In the genomic region with DNA sequence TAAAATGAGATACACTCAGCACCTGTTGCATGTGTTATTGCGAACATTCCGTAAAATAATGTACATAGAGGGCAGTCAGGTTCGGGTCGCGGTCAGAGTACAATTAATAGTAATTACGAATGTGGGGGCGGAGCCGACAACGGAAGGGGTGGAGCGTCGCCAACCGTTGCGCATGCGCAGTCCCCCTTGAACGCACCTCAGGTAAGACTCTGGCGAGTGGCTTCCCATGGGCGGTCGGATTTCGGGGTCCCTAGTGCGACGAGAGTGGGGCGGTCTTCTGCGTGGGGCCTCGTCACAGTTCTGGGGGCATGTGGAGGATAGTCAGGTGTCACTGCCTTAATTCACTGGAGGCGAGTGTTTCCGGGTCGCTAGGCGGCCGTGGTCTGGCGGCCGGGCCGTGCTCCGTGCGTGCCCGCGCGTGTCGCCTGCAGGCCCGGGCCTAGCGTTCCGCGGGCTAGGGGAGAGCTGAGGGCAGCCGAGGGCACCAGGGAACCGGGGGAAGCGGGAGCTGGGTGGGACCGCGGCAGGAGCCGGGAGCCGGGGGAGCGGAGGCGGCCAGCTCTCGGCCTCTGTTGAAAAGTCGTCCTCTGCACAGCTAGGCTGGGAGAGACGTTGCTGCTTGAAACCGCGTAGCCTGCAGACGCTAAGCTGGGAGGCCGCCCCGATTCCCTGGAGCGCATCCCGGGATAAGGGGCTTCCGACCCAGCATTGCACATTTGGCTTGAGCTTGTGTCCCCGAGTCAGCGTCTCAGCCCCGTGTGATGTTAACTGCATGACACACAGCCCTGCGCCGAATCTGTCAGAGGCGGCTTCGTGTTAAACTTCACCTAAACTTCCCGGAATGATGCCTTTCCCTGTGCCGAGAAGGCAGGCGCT, we compare ENCODE assay signal across 8 cellular contexts. TPM values are rescaled to one million over a fixed set of nuclear protein-coding genes. Genes with fewer than 3 reads are reported as not detected.
A peak's percentile ranks its signal among the peaks of the same experiment; 100 is the strongest.
DNase-seq lines count a peak whose midpoint lies in the region; ATAC-seq, FAIRE-seq and TF ChIP-seq lines count a peak whose summit lies in the region.

A gene (plus strand): TSS at position 177 of the 876 bp plus-strand sequence. CDS start 3,209 bp downstream, outside the sequence.

- TF ChIP-seq CTCF in BE2C (IDR thresholded peaks at IDR 0.05; ENCODE audit: low read depth, low read length) (no peak), colonic mucosa (IDR thresholded peaks at IDR 0.05) (no peak)

- peak within 1 kb of the TSS; percentile 68 to 76 for H3K9ac ChIP-seq in colonic mucosa (ENCODE audit: low read depth in 2 of 2, low read length in 2 of 2)

- H3K9me3 ChIP-seq in BE2C (no peaks in the 10 kb centered on the region), colonic mucosa (no peaks in the 10 kb centered on the region)

- H3K27ac ChIP-seq in colonic mucosa = peak within 1 kb of the TSS; percentile 86

- H3K27me3 ChIP-seq in BE2C (no peaks in the 10 kb centered on the region), colonic mucosa (no peaks in the 10 kb centered on the region)

- DNase-seq in BE2C (peak; percentile 85), GM19239 (ENCODE audit: insufficient read length, low spot score) (peak; percentile 72), NCI-H524 treated with DMSO at 0.1 percent for 48 hours (lab: John Stamatoyannopoulos, UW) (peak; percentile 32), colonic mucosa (peak; percentile 91), left colon (peak; percentile 81 to 90)
- DNase-seq in activated CD4-positive, alpha-beta T cell treated with anti-CD3 and anti-CD28 coated beads for 4 hours = peak; percentile 91
- peak; percentile 90 for DNase-seq in stimulated activated CD4-positive, alpha-beta T cell treated with anti-CD3 and anti-CD28 coated beads, Interleukin-4, amount 100 ng/mL, for 24 hours

- H3K4me3 ChIP-seq in BE2C (ENCODE audit: low read depth, low read length) (peak within 1 kb of the TSS; percentile 84), colonic mucosa (peak within 1 kb of the TSS; percentile 97)

- H3K36me3 ChIP-seq in BE2C = peaks cover 23% of the 10 kb centered on the region
- H3K36me3 ChIP-seq in colonic mucosa = no peaks in the 10 kb centered on the region

- no peaks in the 10 kb centered on the region; the same call in 1 of the 2 replicates for H3K4me1 ChIP-seq in BE2C
- no peaks in the 10 kb centered on the region for H3K4me1 ChIP-seq in colonic mucosa

- ATAC-seq in HG03457 (IDR thresholded peaks at IDR 0.05; ENCODE audit: unreplicated experiment) = peak; percentile 65
- peak; percentile 91 for ATAC-seq in left colon

- FAIRE-seq in GM19239 (lab: Jason Lieb, UNC) = peak; percentile 89

- intact Hi-C loops in colonic mucosa (cut with DNase I) (no loop called here), left colon (cut with DNase I, micrococcal nuclease) (no loop called here)

RNA-seq across cellular contexts. Expression of the gene that starts here (rescaled TPM):
- 6.6 TPM for polyA plus RNA-seq in BE2C (2012; ENCODE audit: insufficient read depth, insufficient read length, low read depth)
- total RNA-seq in colonic mucosa (10 to 100 TPM; 43.1 to 49.4 TPM), left colon (10 to 100 TPM; 33.9 to 38.6 TPM)

Comparison
In these comparisons a context has a peak if more than half of its experiments do, and no peak if none do; other contexts are left out.
1. Peak in every context shown above with its lines: DNase-seq, ATAC-seq, H3K4me3 ChIP-seq and H3K27ac ChIP-seq.
2. DNase-seq: peak in every context shown above with its lines; median percentile 91 in activated CD4-positive, alpha-beta T cell treated with anti-CD3 and anti-CD28 coated beads for 4 hours; 91 in colonic mucosa; 90 in stimulated activated CD4-positive, alpha-beta T cell treated with anti-CD3 and anti-CD28 coated beads, Interleukin-4, amount 100 ng/mL, for 24 hours; 86 in left colon; 85 in BE2C; 72 in GM19239; 32 in NCI-H524 treated with DMSO at 0.1 percent for 48 hours.